In the genomic region with DNA sequence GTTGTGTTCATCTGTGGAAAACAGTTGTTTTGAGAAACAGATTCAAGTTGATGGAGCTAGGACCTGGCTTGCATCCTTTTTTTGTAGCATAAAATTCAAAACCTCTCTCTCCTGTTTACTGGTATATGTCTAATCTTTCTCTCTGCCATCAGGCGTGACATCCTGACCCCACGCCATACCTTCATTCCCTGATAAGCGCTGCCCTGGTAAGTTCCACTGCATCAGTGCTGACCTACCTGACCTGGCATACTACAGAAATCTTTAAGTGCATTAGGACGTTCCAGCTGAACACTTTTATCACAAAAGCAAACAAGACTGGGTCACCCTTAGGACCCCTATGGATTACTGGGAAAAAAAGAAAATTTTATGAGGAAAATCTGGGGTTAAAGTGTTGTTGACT, we compare ENCODE assay signal across 14 cellular contexts.
"Had no signal": no experiment of that assay in that cellular context is flagged by ENCODE, and none has a peak within 500 bp of the region (broad histone marks: within the 10 kb centered on the region; RNA-seq: fewer than 3 reads in every experiment).

No MANE protein-coding gene starts in this region.

- H3K4me1 ChIP-seq: neural progenitor cell, sigmoid colon, vagina had no signal

- H3K27ac ChIP-seq: esophagus muscularis mucosa, left ventricle myocardium inferior, neural progenitor cell, sigmoid colon, tibial artery, vagina had no signal

- H3K36me3 Mint-ChIP-seq: activated CD4-positive, alpha-beta memory T cell treated with anti-CD3 and anti-CD28 coated beads for 36 hours; activated CD8-positive, alpha-beta memory T cell treated with anti-CD3 and anti-CD28 coated beads, Interleukin-2, amount 10 ng/mL, durations not matched to agents 7 days and 5 days had no signal

- DNase-seq: activated CD4-positive, alpha-beta memory T cell treated with anti-CD3 and anti-CD28 coated beads for 36 hours; activated CD4-positive, alpha-beta T cell treated with anti-CD3 and anti-CD28 coated beads for 36 hours; activated CD8-positive, alpha-beta memory T cell treated with anti-CD3 and anti-CD28 coated beads, Interleukin-2, amount 10 ng/mL, durations not matched to agents 7 days and 5 days; activated naive CD4-positive, alpha-beta T cell treated with anti-CD3 and anti-CD28 coated beads, Interleukin-2, amount 50 U/mL, for 16 hours; activated T-cell treated with anti-CD3 and anti-CD28 coated beads, Interleukin-2, amount 50 U/mL, for 1 hour; left ventricle myocardium inferior; mesendoderm; sigmoid colon; stimulated activated CD4-positive, alpha-beta T cell treated with anti-CD3 and anti-CD28 coated beads, Interleukin-2, amount 100 ng/mL, for 24 hours; tibial artery had no signal

- H3K27ac Mint-ChIP-seq: activated CD4-positive, alpha-beta memory T cell treated with anti-CD3 and anti-CD28 coated beads for 36 hours; activated CD4-positive, alpha-beta T cell treated with anti-CD3 and anti-CD28 coated beads for 36 hours; activated CD8-positive, alpha-beta memory T cell treated with anti-CD3 and anti-CD28 coated beads, Interleukin-2, amount 10 ng/mL, durations not matched to agents 7 days and 5 days; neural progenitor cell; T-helper 1 cell treated with Interleukin-12 subunit alpha and Interleukin-12 subunit beta and Interleukin-4 antibody, amounts not matched to agents 30 μg/mL and 1 μg/mL, for 36 hours had no signal

- H3K36me3 ChIP-seq: esophagus muscularis mucosa, left ventricle myocardium inferior, neural progenitor cell, sigmoid colon, vagina had no signal

- ATAC-seq: activated CD4-positive, alpha-beta T cell treated with anti-CD3 and anti-CD28 coated beads for 36 hours; activated CD8-positive, alpha-beta memory T cell treated with anti-CD3 and anti-CD28 coated beads, Interleukin-2, amount 10 ng/mL, durations not matched to agents 7 days and 5 days had no signal

- H3K9ac ChIP-seq: neural progenitor cell had no signal

- H3K4me3 Mint-ChIP-seq: activated CD4-positive, alpha-beta memory T cell treated with anti-CD3 and anti-CD28 coated beads for 36 hours; activated CD4-positive, alpha-beta T cell treated with anti-CD3 and anti-CD28 coated beads for 36 hours; activated CD8-positive, alpha-beta memory T cell treated with anti-CD3 and anti-CD28 coated beads, Interleukin-2, amount 10 ng/mL, durations not matched to agents 7 days and 5 days; neural progenitor cell; T-helper 1 cell treated with Interleukin-12 subunit alpha and Interleukin-12 subunit beta and Interleukin-4 antibody, amounts not matched to agents 30 μg/mL and 1 μg/mL, for 36 hours had no signal

- H3K4me1 Mint-ChIP-seq: activated CD4-positive, alpha-beta T cell treated with anti-CD3 and anti-CD28 coated beads for 36 hours; neural progenitor cell had no signal

- H3K4me3 ChIP-seq: esophagus muscularis mucosa, left ventricle myocardium inferior, neural progenitor cell, sigmoid colon, tibial artery, vagina had no signal

- H3K27me3 Mint-ChIP-seq: activated CD4-positive, alpha-beta T cell treated with anti-CD3 and anti-CD28 coated beads for 36 hours had no signal

- H3K4me2 ChIP-seq: neural progenitor cell had no signal

- H3K9me3 ChIP-seq: esophagus muscularis mucosa, left ventricle myocardium inferior, sigmoid colon, tibial artery, vagina had no signal

- H2AFZ ChIP-seq: neural progenitor cell had no signal

- H3K27me3 ChIP-seq: esophagus muscularis mucosa, neural progenitor cell, sigmoid colon, tibial artery, vagina had no signal

- H3K9me3 Mint-ChIP-seq: activated CD4-positive, alpha-beta memory T cell treated with anti-CD3 and anti-CD28 coated beads for 36 hours; neural progenitor cell; T-helper 1 cell treated with Interleukin-12 subunit alpha and Interleukin-12 subunit beta and Interleukin-4 antibody, amounts not matched to agents 30 μg/mL and 1 μg/mL, for 36 hours had no signal
